In genomic region chr12:118436002-118436724, GRCh38 we compare ENCODE assay signal across 11 cellular contexts. TPM values are rescaled to one million over a fixed set of nuclear protein-coding genes. Genes with fewer than 3 reads are reported as not detected.
DNase-seq lines count a peak whose midpoint lies in the region; ATAC-seq, FAIRE-seq and TF ChIP-seq lines count a peak whose summit lies in the region.
"Had no signal": no experiment of that assay in that cellular context is flagged by ENCODE, and none has a peak within 500 bp of the region (broad histone marks: within the 10 kb centered on the region; RNA-seq: fewer than 3 reads in every experiment).

No MANE protein-coding gene starts in this region.

- no peaks in the 10 kb centered on the region; the same call in 2 of the 3 replicates for H3K9me3 ChIP-seq in A549
- no peaks in the 10 kb centered on the region for H3K9me3 ChIP-seq in OCI-LY3 (ENCODE audit: insufficient read depth, low read length)

- no peak for TF ChIP-seq POLR2A in A549 (IDR thresholded peaks at IDR 0.05; ENCODE audit: low read length)

- H3K9ac ChIP-seq in OCI-LY3 (ENCODE audit: low read length), result no peak overlapping the region

- ATAC-seq in A549, result peak; percentile 50 to 76; a peak in 3 of 6 replicates
- ATAC-seq in foreskin keratinocyte, result no peak
- ATAC-seq in HG02981 (IDR thresholded peaks at IDR 0.05; ENCODE audit: unreplicated experiment), result no peak
- ATAC-seq in HG02678 (IDR thresholded peaks at IDR 0.05; ENCODE audit: unreplicated experiment), result no peak
- ATAC-seq in GM18858 (IDR thresholded peaks at IDR 0.05; ENCODE audit: unreplicated experiment), result no peak
- ATAC-seq: stimulated activated memory B cell treated with anti-CD40 and anti-IgM and Interleukin-4, amounts not matched to agents 10 μg/mL and 1 μg/mL and 100 μg/mL, for 72 hours had no signal

- no peak overlapping the region for H2AFZ ChIP-seq in OCI-LY3 (ENCODE audit: low read depth, low read length)

- POLR2A ChIA-PET in A549 (lab: Yijun Ruan, JAX), result no interaction called here

- WGBS in A549 (ENCODE audit: missing lambda C conversion rate), result 34% methylated on average over 9 of the region's 9 CpGs

- H3K4me1 ChIP-seq in A549 (peaks cover 14% of the 10 kb centered on the region; the same call in 1 of the 3 replicates), OCI-LY3 (ENCODE audit: low read length) (no peaks in the 10 kb centered on the region), foreskin keratinocyte (no peaks in the 10 kb centered on the region)

- in situ Hi-C loops in GM13977 (cut with MboI; ENCODE audit: low pct_unique_long_range_greater_than_20kb, low sequenced_read_pairs, unreplicated experiment), result no loop called here

- H3K27me3 ChIP-seq in OCI-LY3 (ENCODE audit: low read depth, low read length) (peaks cover 20% of the 10 kb centered on the region), foreskin keratinocyte (no peaks in the 10 kb centered on the region)

- H3K79me2 ChIP-seq in OCI-LY3 (ENCODE audit: low read length), result no peaks in the 10 kb centered on the region

- H3K36me3 ChIP-seq in OCI-LY3 (replicated peaks; ENCODE audit: low read depth, low read length), result no peaks in the 10 kb centered on the region

- H4K20me1 ChIP-seq in OCI-LY3 (ENCODE audit: insufficient read depth, low read length), result no peaks in the 10 kb centered on the region

- CTCF ChIA-PET in A549 (lab: Yijun Ruan, JAX), result interaction anchor here (0.6 to 1.0 kb wide), 5 partner anchors 11 to 823 kb away, joined by 3 to 5 read pairs (median 3); no protein-coding TSS in a partner anchor

- no peak overlapping the region for H3K4me2 ChIP-seq in A549
- no peak overlapping the region for H3K4me2 ChIP-seq in OCI-LY3 (ENCODE audit: low read length)

- TF ChIP-seq EP300 in A549 (IDR thresholded peaks at IDR 0.05), result no peak

- no peak for FAIRE-seq in A549 (lab: Jason Lieb, UNC)
- FAIRE-seq: TTC549 had no signal

- peak; percentile 29; the same call in 2 of the 3 replicates for TF ChIP-seq CTCF in A549 (IDR thresholded peaks at IDR 0.05)
- TF ChIP-seq CTCF in GM13977 (IDR thresholded peaks at IDR 0.05; ENCODE audit: extremely low read depth, insufficient read depth, missing control alignments), result peak; percentile 48
- TF ChIP-seq CTCF in OCI-LY3 (IDR thresholded peaks at IDR 0.05; ENCODE audit: low read depth, low read length), result peak; percentile 51
- peak; percentile 26 for TF ChIP-seq CTCF in foreskin keratinocyte (conservative IDR thresholded peaks at IDR 0.05)

- no peak overlapping the region for H3K27ac ChIP-seq in A549
- H3K27ac ChIP-seq in OCI-LY3 (ENCODE audit: low read length), result no peak overlapping the region
- no peak overlapping the region for H3K27ac ChIP-seq in foreskin keratinocyte

- H3K4me3 ChIP-seq in A549 (no peak overlapping the region), OCI-LY3 (ENCODE audit: low read length) (no peak overlapping the region)

- TF ChIP-seq RAD21 in A549 (conservative IDR thresholded peaks at IDR 0.05 in 1 of 2, IDR thresholded peaks at IDR 0.05 in 1 of 2), result peak; percentile 32 to 59; a peak in 4 of 5 replicates

- DNase-seq in A549 (ENCODE audit: low read depth in 1 of 2, low spot score in 1 of 2) (peak in 1 of 2 experiments; percentile 27), GM13977 (ENCODE audit: low spot score) (peak; percentile 36), foreskin keratinocyte (no peak), NCI-H2107 treated with DMSO at 0.1 percent for 48 hours (lab: John Stamatoyannopoulos, UW; ENCODE audit: unreplicated experiment) (no peak)
- DNase-seq: retina had no signal

TF ChIP-seq in A549, 52 proteins besides CTCF, POLR2A, EP300 and RAD21:
- TF ChIP-seq RFX5 (IDR thresholded peaks at IDR 0.05) (no peak), CEBPB (IDR thresholded peaks at IDR 0.05) (no peak), MAZ (IDR thresholded peaks at IDR 0.05; ENCODE audit: borderline replicate concordance, low read depth, low read length) (no peak), ATOH8 (CRISPR knock-in tag; IDR thresholded peaks at IDR 0.05; ENCODE audit: low read depth) (no peak), RCOR1 (IDR thresholded peaks at IDR 0.05; ENCODE audit: low read depth, low read length) (no peak), REST (IDR thresholded peaks at IDR 0.05) (no peak), MAX (IDR thresholded peaks at IDR 0.05) (no peak), NR3C1 (IDR thresholded peaks at IDR 0.05) (no peak), GATA3 (IDR thresholded peaks at IDR 0.05; ENCODE audit: borderline replicate concordance) (no peak), CBX8 (IDR thresholded peaks at IDR 0.05) (no peak), HOXA7 (CRISPR knock-in tag; IDR thresholded peaks at IDR 0.05) (no peak), CHD2 (IDR thresholded peaks at IDR 0.05; ENCODE audit: low read length, partially characterized antibody) (no peak)

RNA-seq across cellular contexts. Expression of gene SUDS3, which starts 59.8 kb away (rescaled TPM):
- polyA plus RNA-seq in A549 (2011; rRNA removed) (31.9 and 36.5 TPM in 2 replicates), A549 (2017; fragmentation: RNase III; extraction: RNeasy Plus Mini Kit Qiagen cat#74134 plus additional on column Dnase treatment) (17.9 to 20.3 TPM (median 18.4 TPM) in 3 replicates), foreskin keratinocyte (9.9 and 11.4 TPM in 2 replicates)
- polyA plus RNA-seq in A549 (2012; cell fraction: cytosol; rRNA removed), result 11.4 and 13.7 TPM in 2 replicates
- polyA plus RNA-seq in A549 (2012; cell fraction: nucleus; rRNA removed), result 20.9 and 33.3 TPM in 2 replicates
- 24.4 and 28.7 TPM in 2 replicates for polyA minus RNA-seq in A549 (2011; rRNA and poly(A)+ RNA removed)
- total RNA-seq in foreskin keratinocyte, result 32.7 and 32.8 TPM in 2 replicates

Comparison
In these comparisons a context has a peak if more than half of its experiments do, and no peak if none do; other contexts are left out.
1. ATAC-seq: peak in A549 (2 of 2); none in foreskin keratinocyte (single experiment), HG02981 (single experiment), HG02678 (single experiment) and GM18858 (single experiment).
2. Peak in every context shown above with its lines, with median percentiles within 50 percentile points of each other: CTCF ChIP-seq.